ENCODE assay signal across 20 cellular contexts in genomic region chr3:169556909-169557308, GRCh38.
A peak's percentile ranks its signal among the peaks of the same experiment; 100 is the strongest.
DNase-seq lines count a peak whose midpoint lies in the region; ATAC-seq, FAIRE-seq and TF ChIP-seq lines count a peak whose summit lies in the region.
"Had no signal": no experiment of that assay in that cellular context is flagged by ENCODE, and none has a peak within 500 bp of the region (broad histone marks: within the 10 kb centered on the region; RNA-seq: fewer than 3 reads in every experiment).

No MANE protein-coding gene starts in this region.

- DNase-seq in PC-3 (peak; percentile 26), endothelial cell of umbilical vein (ENCODE audit: low read depth, low spot score) (no peak), left lung (no peak), NCI-H226 (no peak), NCI-H2081 treated with DMSO at 0.1 percent for 48 hours (lab: John Stamatoyannopoulos, UW) (no peak)
- no peak for DNase-seq in activated CD4-positive, alpha-beta T cell treated with anti-CD3 and anti-CD28 coated beads, Interleukin-2, amount 10 ng/mL, durations not matched to agents 24 days and 14 days
- DNase-seq: C1 segment of cervical spinal cord; Calu3; CD4-positive, alpha-beta memory T cell; COR-L47; DMS53; DMS79 treated with DMSO at 0.1 percent for 48 hours; GF-D8; GM23248; H7; HCEC 1CT had no signal

- H3K4me1 ChIP-seq in PC-3 (ENCODE audit: insufficient read depth, low read length) (peaks cover 10% of the 10 kb centered on the region), endothelial cell of umbilical vein (ENCODE audit: control insufficient read depth, extremely low read depth, insufficient read depth, low read length) (peaks cover 29% of the 10 kb centered on the region), left lung (peaks cover 4 to 6% of the 10 kb centered on the region in 2 donors)

- POLR2A ChIA-PET in PC-3 (lab: Charles Lee; ENCODE audit: unreplicated experiment) = no interaction called here
- POLR2A ChIA-PET in endothelial cell of umbilical vein (lab: Charles Lee) = no interaction called here

- CTCF ChIA-PET in PC-3 (lab: Charles Lee) = no interaction called here
- CTCF ChIA-PET in endothelial cell of umbilical vein (lab: Charles Lee) = interaction anchor here (0.9 to 1.8 kb wide), 4 partner anchors 8 to 105 kb away, joined by 3 to 7 read pairs (median 4); no protein-coding TSS in a partner anchor

- intact Hi-C loops in PC-3 (cut with micrococcal nuclease) (no loop called here), endothelial cell of umbilical vein (cut with micrococcal nuclease) (no loop called here), left lung (cut with DNase I) (no loop called here)
- intact Hi-C loops in activated CD4-positive, alpha-beta T cell treated with anti-CD3 and anti-CD28 coated beads, Interleukin-2, amount 10 ng/mL, durations not matched to agents 24 days and 14 days (cut with micrococcal nuclease) = no loop called here

- no peak for ATAC-seq in PC-3
- peak; percentile 38 for ATAC-seq in left lung
- no peak for ATAC-seq in HG03442 (IDR thresholded peaks at IDR 0.05; ENCODE audit: unreplicated experiment)

- no peak overlapping the region for H3K4me3 ChIP-seq in PC-3 (ENCODE audit: low read length)
- no peak overlapping the region for H3K4me3 ChIP-seq in endothelial cell of umbilical vein (replicated peaks in 1 of 3; ENCODE audit: insufficient read depth in 1 of 3, low read depth in 1 of 3, low read length in 3 of 3)
- no peak overlapping the region for H3K4me3 ChIP-seq in left lung
- H3K4me3 ChIP-seq: GM23248 had no signal

- no peaks in the 10 kb centered on the region for H3K36me3 ChIP-seq in PC-3 (ENCODE audit: low read depth, low read length)
- no peaks in the 10 kb centered on the region for H3K36me3 ChIP-seq in endothelial cell of umbilical vein (ENCODE audit: control insufficient read depth in 2 of 2, extremely low read depth in 1 of 2, insufficient read depth in 2 of 2, low read length in 2 of 2)
- H3K36me3 ChIP-seq in left lung = no peaks in the 10 kb centered on the region

- no peak overlapping the region for H3K4me3 Mint-ChIP-seq in activated CD4-positive, alpha-beta T cell treated with anti-CD3 and anti-CD28 coated beads, Interleukin-2, amount 10 ng/mL, durations not matched to agents 24 days and 14 days
- H3K4me3 Mint-ChIP-seq: CD4-positive, alpha-beta memory T cell had no signal

- H3K9me2 ChIP-seq in PC-3 (replicated peaks; ENCODE audit: low read length) = no peaks in the 10 kb centered on the region

- H3K27ac Mint-ChIP-seq in activated CD4-positive, alpha-beta T cell treated with anti-CD3 and anti-CD28 coated beads, Interleukin-2, amount 10 ng/mL, durations not matched to agents 24 days and 14 days = no peak overlapping the region
- H3K27ac Mint-ChIP-seq: CD4-positive, alpha-beta memory T cell had no signal

- H3K9me1 ChIP-seq in endothelial cell of umbilical vein (replicated peaks; ENCODE audit: control insufficient read depth, extremely low read depth, insufficient read depth, low read length) = no peaks in the 10 kb centered on the region

- no peaks in the 10 kb centered on the region for H3K9me3 Mint-ChIP-seq in activated CD4-positive, alpha-beta T cell treated with anti-CD3 and anti-CD28 coated beads, Interleukin-2, amount 10 ng/mL, durations not matched to agents 24 days and 14 days
- H3K9me3 Mint-ChIP-seq: CD4-positive, alpha-beta memory T cell had no signal

- H3K9ac ChIP-seq in PC-3 (ENCODE audit: low read length) = no peak overlapping the region
- no peak overlapping the region for H3K9ac ChIP-seq in endothelial cell of umbilical vein (replicated peaks; ENCODE audit: extremely low read depth, insufficient read depth, low read length)
- H3K9ac ChIP-seq: GM23248 had no signal

- H4K20me1 ChIP-seq in PC-3 (ENCODE audit: low read length) (no peaks in the 10 kb centered on the region), endothelial cell of umbilical vein (replicated peaks; ENCODE audit: control insufficient read depth, extremely low read depth, insufficient read depth, low read length) (no peaks in the 10 kb centered on the region)

- H2AFZ ChIP-seq in PC-3 (ENCODE audit: low read length) (no peak overlapping the region), endothelial cell of umbilical vein (ENCODE audit: low read depth, low read length) (no peak overlapping the region)
- H2AFZ ChIP-seq: GM23248 had no signal

- no peaks in the 10 kb centered on the region for H3K36me3 Mint-ChIP-seq in activated CD4-positive, alpha-beta T cell treated with anti-CD3 and anti-CD28 coated beads, Interleukin-2, amount 10 ng/mL, durations not matched to agents 24 days and 14 days (ENCODE audit: low read depth)
- H3K36me3 Mint-ChIP-seq: CD4-positive, alpha-beta memory T cell had no signal

- H3K27ac ChIP-seq in PC-3 (ENCODE audit: low read length) (no peak overlapping the region), endothelial cell of umbilical vein (ENCODE audit: insufficient read depth, low read depth, low read length) (no peak overlapping the region), left lung (no peak overlapping the region)
- H3K27ac ChIP-seq: GM23248 had no signal

- no peaks in the 10 kb centered on the region for H3K9me3 ChIP-seq in PC-3 (ENCODE audit: low read length)
- no peaks in the 10 kb centered on the region for H3K9me3 ChIP-seq in endothelial cell of umbilical vein (replicated peaks; ENCODE audit: control insufficient read depth, insufficient read depth, low read length)
- no peaks in the 10 kb centered on the region for H3K9me3 ChIP-seq in left lung

- H3F3A ChIP-seq in PC-3 (ENCODE audit: low read length, unreplicated experiment) = no peaks in the 10 kb centered on the region

- TF ChIP-seq POLR2A in endothelial cell of umbilical vein (IDR thresholded peaks at IDR 0.05; ENCODE audit: low read depth, low read length) = no peak

- BruUV-seq in PC-3 (replicated peaks; lab: Mats Ljungman, UMichigan) (no TSS peak), endothelial cell of umbilical vein (replicated peaks; lab: Mats Ljungman, UMichigan) (no TSS peak)

- no peak for TF ChIP-seq CTCF in PC-3 (conservative IDR thresholded peaks at IDR 0.05; ENCODE audit: low read depth, low read length)
- TF ChIP-seq CTCF in endothelial cell of umbilical vein (IDR thresholded peaks at IDR 0.05; ENCODE audit: extremely low read depth in 1 of 2, insufficient read depth in 1 of 2, low read depth in 1 of 2, low read length in 2 of 2) = no peak
- no peak for TF ChIP-seq CTCF in left lung (IDR thresholded peaks at IDR 0.05)

- dilution Hi-C loops in endothelial cell of umbilical vein (cut with MboI; ENCODE audit: extremely low pct_ligation_motif_present, low sequenced_read_pairs) = no loop called here

- FAIRE-seq in endothelial cell of umbilical vein (lab: Jason Lieb, UNC) = peak; percentile 37
- FAIRE-seq: GM12891, GM18507, H1 had no signal

- H3K79me2 ChIP-seq in PC-3 (ENCODE audit: low read length) (no peaks in the 10 kb centered on the region), endothelial cell of umbilical vein (ENCODE audit: control insufficient read depth, insufficient read depth, low read length) (peaks cover 7% of the 10 kb centered on the region)

- no peaks in the 10 kb centered on the region for H3K4me1 Mint-ChIP-seq in activated CD4-positive, alpha-beta T cell treated with anti-CD3 and anti-CD28 coated beads, Interleukin-2, amount 10 ng/mL, durations not matched to agents 24 days and 14 days
- H3K4me1 Mint-ChIP-seq: CD4-positive, alpha-beta memory T cell had no signal

- no peak overlapping the region for H3K4me2 ChIP-seq in PC-3 (ENCODE audit: low read length)
- H3K4me2 ChIP-seq in endothelial cell of umbilical vein (ENCODE audit: insufficient read depth, low read length) = no peak overlapping the region

- no peaks in the 10 kb centered on the region for H3K27me3 ChIP-seq in PC-3 (ENCODE audit: low read length)
- no peaks in the 10 kb centered on the region for H3K27me3 ChIP-seq in endothelial cell of umbilical vein (ENCODE audit: control insufficient read depth in 2 of 2, insufficient read depth in 2 of 2, low read length in 2 of 2)
- H3K27me3 ChIP-seq in left lung = no peaks in the 10 kb centered on the region

- peaks cover 4% of the 10 kb centered on the region for H3K27me3 Mint-ChIP-seq in activated CD4-positive, alpha-beta T cell treated with anti-CD3 and anti-CD28 coated beads, Interleukin-2, amount 10 ng/mL, durations not matched to agents 24 days and 14 days

TF ChIP-seq in endothelial cell of umbilical vein, 7 proteins besides CTCF, POLR2A, EP300 and RAD21:
- TF ChIP-seq POLR2AphosphoS5 (IDR thresholded peaks at IDR 0.05; ENCODE audit: insufficient read depth, low read depth, low read length) (no peak), MYC (IDR thresholded peaks at IDR 0.05; ENCODE audit: low read depth, low read length) (no peak), EZH2 (IDR thresholded peaks at IDR 0.05; ENCODE audit: borderline replicate concordance, low read depth, low read length, severe bottlenecking) (no peak), JUN (IDR thresholded peaks at IDR 0.05; ENCODE audit: borderline replicate concordance, insufficient read depth, insufficient read length, low read depth) (no peak), MAX (IDR thresholded peaks at IDR 0.05; ENCODE audit: insufficient read depth, insufficient read length) (no peak), GATA2 (IDR thresholded peaks at IDR 0.05; ENCODE audit: insufficient read depth, insufficient read length, low read depth, low read length) (no peak), FOS (IDR thresholded peaks at IDR 0.05; ENCODE audit: borderline replicate concordance, insufficient read depth, low read length) (no peak)
